ENCODE assay signal across 26 cellular contexts in genomic region chr1:206727981-206728380, GRCh38. TPM values are rescaled to one million over a fixed set of nuclear protein-coding genes. Genes with fewer than 3 reads are reported as not detected.
A peak's percentile ranks its signal among the peaks of the same experiment; 100 is the strongest.
DNase-seq lines count a peak whose midpoint lies in the region; ATAC-seq and TF ChIP-seq lines count a peak whose summit lies in the region.
"Had no signal": no experiment of that assay in that cellular context is flagged by ENCODE, and none has a peak within 500 bp of the region (broad histone marks: within the 10 kb centered on the region; RNA-seq: fewer than 3 reads in every experiment).

No MANE protein-coding gene starts in this region.

- peaks cover 24% of the 10 kb centered on the region for H3K4me1 ChIP-seq in CD4-positive, CD25-positive, alpha-beta regulatory T cell (ENCODE audit: control insufficient read depth, insufficient read depth, low read length, poor library complexity, severe bottlenecking)
- H3K4me1 ChIP-seq in naive thymus-derived CD4-positive, alpha-beta T cell (ENCODE audit: control insufficient read depth in 2 of 2, insufficient read depth in 2 of 2, low read length in 2 of 2) = peaks cover 14 to 17% of the 10 kb centered on the region in 2 donors

- peak overlapping the region in 2 of 3 donors; percentile 14 to 59 for H3K27ac Mint-ChIP-seq in CD4-positive, CD25-positive, alpha-beta regulatory T cell
- H3K27ac Mint-ChIP-seq in T-helper 17 cell = peak overlapping the region; percentile 70
- peak overlapping the region in 5 of 9 donors; percentile 32 to 79 (median 46) for H3K27ac Mint-ChIP-seq in naive thymus-derived CD4-positive, alpha-beta T cell
- H3K27ac Mint-ChIP-seq in chondrocyte (ENCODE audit: unreplicated experiment) = no peak overlapping the region
- H3K27ac Mint-ChIP-seq: activated CD4-positive, alpha-beta T cell treated with anti-CD3 and anti-CD28 coated beads, Interleukin-2, amount 10 ng/mL, durations not matched to agents 24 days and 14 days; activated naive CD4-positive, alpha-beta T cell treated with anti-CD3 and anti-CD28 coated beads, Interleukin-2, amount 50 U/mL, for 24 hours; nephron had no signal

- CTCF ChIA-PET in naive thymus-derived CD4-positive, alpha-beta T cell (lab: Charles Lee) = interaction anchor here (0.7 to 7.1 kb wide), 6 partner anchors 20 to 310 kb away, joined by 3 to 61 read pairs (median 17); no protein-coding TSS in a partner anchor

- intact Hi-C loops in naive thymus-derived CD4-positive, alpha-beta T cell (cut with micrococcal nuclease) = loop anchor here (2.0 to 5.0 kb wide), 4 partner anchors 41 to 349 kb away; partner anchors contain the start of genes PFKFB2 (in 1 of the 2) and YOD1 (in 1 of the 2)

- H3K4me1 Mint-ChIP-seq in CD4-positive, CD25-positive, alpha-beta regulatory T cell = peaks cover 15 to 44% (median 30%) of the 10 kb centered on the region in 4 donors
- peaks cover 38% of the 10 kb centered on the region for H3K4me1 Mint-ChIP-seq in T-helper 17 cell
- H3K4me1 Mint-ChIP-seq in naive thymus-derived CD4-positive, alpha-beta T cell = peaks cover 28 to 42% (median 36%) of the 10 kb centered on the region in 7 donors
- peaks cover 19% of the 10 kb centered on the region for H3K4me1 Mint-ChIP-seq in chondrocyte (ENCODE audit: low read depth)

- no peaks in the 10 kb centered on the region for H3K9me3 Mint-ChIP-seq in CD4-positive, CD25-positive, alpha-beta regulatory T cell
- H3K9me3 Mint-ChIP-seq in naive thymus-derived CD4-positive, alpha-beta T cell = peaks cover 0 to 1% (median 0%) of the 10 kb centered on the region in 11 donors
- no peaks in the 10 kb centered on the region for H3K9me3 Mint-ChIP-seq in chondrocyte (ENCODE audit: low read depth)
- H3K9me3 Mint-ChIP-seq: activated CD4-positive, alpha-beta T cell treated with anti-CD3 and anti-CD28 coated beads, Interleukin-2, amount 10 ng/mL, durations not matched to agents 24 days and 14 days; activated naive CD4-positive, alpha-beta T cell treated with anti-CD3 and anti-CD28 coated beads, Interleukin-2, amount 50 U/mL, for 24 hours; nephron had no signal

- H3K27ac ChIP-seq in CD4-positive, CD25-positive, alpha-beta regulatory T cell (ENCODE audit: insufficient read depth, low read length, poor library complexity, severe bottlenecking) = no peak overlapping the region
- H3K27ac ChIP-seq in naive thymus-derived CD4-positive, alpha-beta T cell (ENCODE audit: low read depth, low read length) = no peak overlapping the region
- H3K27ac ChIP-seq: 22Rv1, dorsolateral prefrontal cortex, sigmoid colon, upper lobe of left lung had no signal

- ATAC-seq in CD4-positive, CD25-positive, alpha-beta regulatory T cell (ENCODE audit: low read depth in 2 of 2) = no peak
- no peak for ATAC-seq in T-helper 17 cell
- ATAC-seq in naive thymus-derived CD4-positive, alpha-beta T cell = no peak

- no peak for TF ChIP-seq CTCF in chondrocyte (IDR thresholded peaks at IDR 0.05)

- POLR2A ChIA-PET in naive thymus-derived CD4-positive, alpha-beta T cell (lab: Charles Lee) = no interaction called here

- peaks cover 20% of the 10 kb centered on the region for H3K36me3 Mint-ChIP-seq in CD4-positive, CD25-positive, alpha-beta regulatory T cell
- peaks cover 5% of the 10 kb centered on the region for H3K36me3 Mint-ChIP-seq in T-helper 17 cell (ENCODE audit: low read depth)
- peaks cover 3 to 20% (median 7%) of the 10 kb centered on the region in 5 donors for H3K36me3 Mint-ChIP-seq in naive thymus-derived CD4-positive, alpha-beta T cell
- peaks cover 14% of the 10 kb centered on the region for H3K36me3 Mint-ChIP-seq in chondrocyte (ENCODE audit: low read depth)

- DNase-seq in DMS 273 (lab: John Stamatoyannopoulos, UW; ENCODE audit: unreplicated experiment) = peak; percentile 67
- DNase-seq in DMS 273 treated with DMSO at 0.1 percent for 48 hours (lab: John Stamatoyannopoulos, UW) = no peak
- DNase-seq in CD4-positive, CD25-positive, alpha-beta regulatory T cell = no peak
- DNase-seq in T-helper 17 cell = no peak
- no peak for DNase-seq in naive thymus-derived CD4-positive, alpha-beta T cell
- DNase-seq in activated CD4-positive, alpha-beta T cell treated with anti-CD3 and anti-CD28 coated beads for 48 hours = no peak
- DNase-seq in NCI-H510A treated with DMSO at 0.1 percent for 48 hours (lab: John Stamatoyannopoulos, UW) = no peak
- DNase-seq in chondrocyte (ENCODE audit: low spot score) = no peak
- DNase-seq: activated CD4-positive, alpha-beta T cell treated with anti-CD3 and anti-CD28 coated beads, Interleukin-2, amount 10 ng/mL, durations not matched to agents 24 days and 14 days; aorta; DMS79 treated with DMSO at 0.1 percent for 48 hours; Kasumi-1; NCI-H1048; NCI-H187 treated with DMSO at 0.1 percent for 48 hours; NCI-H526 treated with DMSO at 0.1 percent for 48 hours; sigmoid colon; stimulated activated CD4-positive, alpha-beta T cell treated with anti-CD3 and anti-CD28 coated beads, Interleukin-15, amount 100 ng/mL, for 24 hours had no signal

- H3K9me3 ChIP-seq in CD4-positive, CD25-positive, alpha-beta regulatory T cell (ENCODE audit: control insufficient read depth in 2 of 2, low read length in 2 of 2) = no peaks in the 10 kb centered on the region
- no peaks in the 10 kb centered on the region for H3K9me3 ChIP-seq in T-helper 17 cell (ENCODE audit: control insufficient read depth, low read length, poor library complexity, severe bottlenecking)
- H3K9me3 ChIP-seq in naive thymus-derived CD4-positive, alpha-beta T cell (ENCODE audit: control insufficient read depth in 2 of 3, low read length in 3 of 3) = no peaks in the 10 kb centered on the region
- H3K9me3 ChIP-seq: sigmoid colon, upper lobe of left lung had no signal

- no peaks in the 10 kb centered on the region for H3K27me3 ChIP-seq in CD4-positive, CD25-positive, alpha-beta regulatory T cell (ENCODE audit: control insufficient read depth, insufficient read depth, low read length)
- no peaks in the 10 kb centered on the region for H3K27me3 ChIP-seq in naive thymus-derived CD4-positive, alpha-beta T cell (ENCODE audit: control insufficient read depth in 2 of 2, insufficient read depth in 2 of 2, low read length in 2 of 2)
- H3K27me3 ChIP-seq: dorsolateral prefrontal cortex, sigmoid colon, upper lobe of left lung had no signal

- H3K36me3 ChIP-seq in CD4-positive, CD25-positive, alpha-beta regulatory T cell (ENCODE audit: control insufficient read depth, insufficient read depth, low read length) = peaks cover 44% of the 10 kb centered on the region
- H3K36me3 ChIP-seq in naive thymus-derived CD4-positive, alpha-beta T cell (ENCODE audit: control insufficient read depth in 2 of 3, insufficient read depth in 3 of 3, low read length in 3 of 3) = peaks cover 2 to 42% (median 9%) of the 10 kb centered on the region in 3 experiments

- H3K27me3 Mint-ChIP-seq in CD4-positive, CD25-positive, alpha-beta regulatory T cell = no peaks in the 10 kb centered on the region
- H3K27me3 Mint-ChIP-seq in T-helper 17 cell = no peaks in the 10 kb centered on the region
- H3K27me3 Mint-ChIP-seq in naive thymus-derived CD4-positive, alpha-beta T cell = no peaks in the 10 kb centered on the region
- H3K27me3 Mint-ChIP-seq in chondrocyte (ENCODE audit: low read depth) = no peaks in the 10 kb centered on the region
- H3K27me3 Mint-ChIP-seq: activated CD4-positive, alpha-beta T cell treated with anti-CD3 and anti-CD28 coated beads, Interleukin-2, amount 10 ng/mL, durations not matched to agents 24 days and 14 days; activated naive CD4-positive, alpha-beta T cell treated with anti-CD3 and anti-CD28 coated beads, Interleukin-2, amount 50 U/mL, for 24 hours had no signal

- H3K4me3 ChIP-seq in CD4-positive, CD25-positive, alpha-beta regulatory T cell (ENCODE audit: low read depth, low read length) = no peak overlapping the region
- H3K4me3 ChIP-seq in naive thymus-derived CD4-positive, alpha-beta T cell (ENCODE audit: low read length) = no peak overlapping the region
- H3K4me3 ChIP-seq: dorsolateral prefrontal cortex, sigmoid colon, upper lobe of left lung had no signal

- no peak overlapping the region for H3K4me3 Mint-ChIP-seq in CD4-positive, CD25-positive, alpha-beta regulatory T cell
- H3K4me3 Mint-ChIP-seq in T-helper 17 cell (no peak overlapping the region), chondrocyte (ENCODE audit: unreplicated experiment) (no peak overlapping the region)
- H3K4me3 Mint-ChIP-seq in naive thymus-derived CD4-positive, alpha-beta T cell = no peak overlapping the region
- H3K4me3 Mint-ChIP-seq: activated CD4-positive, alpha-beta T cell treated with anti-CD3 and anti-CD28 coated beads, Interleukin-2, amount 10 ng/mL, durations not matched to agents 24 days and 14 days; activated naive CD4-positive, alpha-beta T cell treated with anti-CD3 and anti-CD28 coated beads, Interleukin-2, amount 50 U/mL, for 24 hours; nephron had no signal

RNA-seq across cellular contexts. Expression of gene IL19, which starts 42.6 kb away (rescaled TPM):
- not detected for total RNA-seq in CD4-positive, CD25-positive, alpha-beta regulatory T cell
- not detected for polyA plus RNA-seq in CD4-positive, CD25-positive, alpha-beta regulatory T cell
- total RNA-seq in T-helper 17 cell (not detected), chondrocyte (not detected in 3 replicates)
- total RNA-seq in naive thymus-derived CD4-positive, alpha-beta T cell = not detected
- not detected for polyA plus RNA-seq in naive thymus-derived CD4-positive, alpha-beta T cell
- total RNA-seq: activated CD4-positive, alpha-beta T cell treated with anti-CD3 and anti-CD28 coated beads, Interleukin-2, amount 10 ng/mL, durations not matched to agents 24 days and 14 days; aorta; dorsolateral prefrontal cortex; endothelial cell of umbilical vein; H7; sigmoid colon; T-helper 2 cell treated with Interferon-gamma antibody and Interleukin-4, amounts not matched to agents 100 ng/mL and 5 ng/mL, for 36 hours; upper lobe of left lung had no signal
- polyA plus RNA-seq: aorta, endothelial cell of umbilical vein had no signal

RNA-seq across cellular contexts. Expression of gene MAPKAPK2, which starts 43.3 kb away (rescaled TPM):
- total RNA-seq in CD4-positive, CD25-positive, alpha-beta regulatory T cell = 167 TPM
- polyA plus RNA-seq in CD4-positive, CD25-positive, alpha-beta regulatory T cell = 1 to 10 TPM; 2.4 to 3.8 (median 2.9) TPM
- total RNA-seq in T-helper 17 cell (100 to 1,000 TPM; 181 to 182 TPM), chondrocyte (66.6 to 88.0 TPM (median 87.9 TPM) in 3 replicates)
- 100 to 1,000 TPM in 1 of 5 experiments, 10 to 100 TPM in 4; 49.6 to 123 (median 80.5) TPM for total RNA-seq in naive thymus-derived CD4-positive, alpha-beta T cell
- 1 to 10 TPM; 1.4 to 2.0 TPM for polyA plus RNA-seq in naive thymus-derived CD4-positive, alpha-beta T cell

RNA-seq across cellular contexts. Expression of gene IL10, which starts 44.3 kb away (rescaled TPM):
- 7.0 TPM for total RNA-seq in CD4-positive, CD25-positive, alpha-beta regulatory T cell
- 1 to 10 TPM in 2 of 4 donors, under 1 TPM in 2; 0.60 to 4.4 (median 2.0) TPM for polyA plus RNA-seq in CD4-positive, CD25-positive, alpha-beta regulatory T cell
- under 1 TPM; 0.20 to 0.76 TPM for total RNA-seq in T-helper 17 cell
- 1 to 10 TPM in 2 of 5 experiments, under 1 TPM in 2, not detected in 1; 0.19 to 2.7 (median 0.69) TPM for total RNA-seq in naive thymus-derived CD4-positive, alpha-beta T cell
- not detected for polyA plus RNA-seq in naive thymus-derived CD4-positive, alpha-beta T cell
- total RNA-seq in chondrocyte = not detected in 3 replicates
- total RNA-seq: endothelial cell of umbilical vein, H7, RPMI7951 had no signal
- polyA plus RNA-seq: endothelial cell of umbilical vein had no signal
